Comparison of ENCODE assay signal across 2 cellular contexts in genomic region chr7:47627580-47628283, GRCh38.
TF ChIP-seq lines count a peak whose summit lies in the region.

No MANE protein-coding gene starts in this region.

TF ChIP-seq in GM12878, 131 proteins besides CTCF, POLR2A, EP300 and RAD21:
- TF ChIP-seq BHLHE40 (IDR thresholded peaks at IDR 0.05; ENCODE audit: borderline replicate concordance in 1 of 2, low read depth in 2 of 2, low read length in 1 of 2) (peak; percentile 32 to 38; a peak in 2 of 4 replicates), MLLT1 (IDR thresholded peaks at IDR 0.05) (no peak), ETV6 (conservative IDR thresholded peaks at IDR 0.05 in 1 of 2, IDR thresholded peaks at IDR 0.05 in 1 of 2; ENCODE audit: borderline replicate concordance in 1 of 2, low read depth in 1 of 2) (peak in 1 of 2 experiments; percentile 45; a peak in 1 of 4 replicates), RAD51 (IDR thresholded peaks at IDR 0.05) (peak; percentile 40; the same call in 1 of the 2 replicates), RUNX3 (IDR thresholded peaks at IDR 0.05; ENCODE audit: low read length) (peak; percentile 49; the same call in 1 of the 2 replicates), ZNF207 (IDR thresholded peaks at IDR 0.05; ENCODE audit: borderline replicate concordance) (no peak), MTA2 (IDR thresholded peaks at IDR 0.05; ENCODE audit: low read depth) (0 out of 2 replicates have a peak, but pooled peaks have one; percentile 14), ZBTB33 (IDR thresholded peaks at IDR 0.05) (no peak), SPI1 (IDR thresholded peaks at IDR 0.05; ENCODE audit: borderline replicate concordance, insufficient read depth, low read depth, low read length) (0 out of 2 replicates have a peak, but pooled peaks have one; percentile 9), ZNF24 (IDR thresholded peaks at IDR 0.05) (peak; percentile 81), NFIC (IDR thresholded peaks at IDR 0.05; ENCODE audit: low read depth, low read length) (peak; percentile 49; the same call in 1 of the 2 replicates), NRF1 (conservative IDR thresholded peaks at IDR 0.05; ENCODE audit: low read depth, low read length) (no peak), CREM (IDR thresholded peaks at IDR 0.05; ENCODE audit: low read depth) (no peak)

TF ChIP-seq in HepG2, 621 proteins besides CTCF, POLR2A, EP300 and RAD21:
- no peak for TF ChIP-seq ZFP36L2 (CRISPR knock-in tag; IDR thresholded peaks at IDR 0.05)
- TF ChIP-seq TSC22D2 (CRISPR knock-in tag; IDR thresholded peaks at IDR 0.05; ENCODE audit: borderline replicate concordance) = no peak
- no peak for TF ChIP-seq DNMT1 (CRISPR knock-in tag; IDR thresholded peaks at IDR 0.05)
